ENCODE assay signal across 1 cellular context in genomic region chr6:153735761-153736160, GRCh38.
TF ChIP-seq lines count a peak whose summit lies in the region.

No MANE protein-coding gene starts in this region.

TF ChIP-seq in WTC11, 78 proteins besides CTCF, POLR2A, EP300 and RAD21:
- TF ChIP-seq ATF6 (CRISPR knock-in tag; IDR thresholded peaks at IDR 0.05) (no peak), USF2 (CRISPR knock-in tag; IDR thresholded peaks at IDR 0.05) (no peak), NR3C1 (CRISPR knock-in tag; conservative IDR thresholded peaks at IDR 0.05; ENCODE audit: low read depth) (no peak), MLX (CRISPR knock-in tag; IDR thresholded peaks at IDR 0.05) (no peak), MXD4 (CRISPR knock-in tag; IDR thresholded peaks at IDR 0.05; ENCODE audit: borderline replicate concordance) (no peak), ZNF281 (CRISPR knock-in tag; IDR thresholded peaks at IDR 0.05) (no peak), STAT6 (CRISPR knock-in tag; conservative IDR thresholded peaks at IDR 0.05; ENCODE audit: low read depth) (no peak), TEAD1 (CRISPR knock-in tag; IDR thresholded peaks at IDR 0.05) (no peak), AR (CRISPR knock-in tag; IDR thresholded peaks at IDR 0.05) (no peak)
